In genomic region chr12:71440393-71441349, GRCh38 we compare ENCODE assay signal across 8 cellular contexts. TPM values are rescaled to one million over a fixed set of nuclear protein-coding genes. Genes with fewer than 3 reads are reported as not detected.
DNase-seq lines count a peak whose midpoint lies in the region; ATAC-seq and TF ChIP-seq lines count a peak whose summit lies in the region.

No MANE protein-coding gene starts in this region.

- H3K4me1 ChIP-seq in mammary epithelial cell (ENCODE audit: insufficient read depth, low read length) (peaks cover 11% of the 10 kb centered on the region), mesodermal cell (ENCODE audit: control insufficient read depth, insufficient read depth, low read length, poor library complexity, severe bottlenecking) (peaks cover 12% of the 10 kb centered on the region), upper lobe of left lung (peaks cover 21 to 26% (median 22%) of the 10 kb centered on the region in 4 donors)

- H3K4me3 ChIP-seq in mammary epithelial cell (replicated peaks in 1 of 3; ENCODE audit: insufficient read depth in 1 of 3, low read depth in 2 of 3, low read length in 3 of 3) (no peak overlapping the region), mesodermal cell (ENCODE audit: extremely low read depth, insufficient read depth, low read length, poor library complexity, severe bottlenecking) (peak overlapping the region; percentile 56), upper lobe of left lung (peak overlapping the region in 3 of 4 donors; percentile 37 to 52 (median 46))

- H4K20me1 ChIP-seq in mammary epithelial cell (ENCODE audit: insufficient read depth, low read length) = no peaks in the 10 kb centered on the region

- no peak overlapping the region for H3K9ac ChIP-seq in mammary epithelial cell (ENCODE audit: insufficient read depth, low read length)

- H3K36me3 ChIP-seq in mammary epithelial cell (ENCODE audit: insufficient read depth, low read length) (no peaks in the 10 kb centered on the region), mesodermal cell (ENCODE audit: control insufficient read depth, insufficient read depth, low read length) (no peaks in the 10 kb centered on the region), upper lobe of left lung (no peaks in the 10 kb centered on the region)

- TF ChIP-seq RAD21 in Ishikawa (IDR thresholded peaks at IDR 0.05; ENCODE audit: low read depth) = no peak

- WGBS in mammary epithelial cell (ENCODE audit: low coverage, missing lambda C conversion rate) = 3% methylated on average over 24 of the region's 44 CpGs
- 1 to 2% methylated on average over 29 to 31 of the region's 44 CpGs for WGBS in mesodermal cell (ENCODE audit: insufficient coverage in 2 of 2), 2 experiments
- WGBS in upper lobe of left lung, 2 donors = 2 to 3% methylated on average over 44 of the region's 44 CpGs

- H3K27ac ChIP-seq in mammary epithelial cell (ENCODE audit: insufficient read depth, low read depth, low read length) (no peak overlapping the region), mesodermal cell (ENCODE audit: low read depth, low read length, severe bottlenecking) (no peak overlapping the region), upper lobe of left lung (no peak overlapping the region)

- peak; percentile 91 for ATAC-seq in GM18907 (IDR thresholded peaks at IDR 0.05; ENCODE audit: unreplicated experiment)
- peak in 1 of 2 donors; percentile 17 for ATAC-seq in upper lobe of left lung (ENCODE audit: low FRiP score in 2 of 2)
- ATAC-seq in HG02571 (IDR thresholded peaks at IDR 0.05; ENCODE audit: unreplicated experiment) = no peak

- intact Hi-C loops in mammary epithelial cell (cut with micrococcal nuclease) = no loop called here

- TF ChIP-seq POLR2A in upper lobe of left lung (IDR thresholded peaks at IDR 0.05) = no peak

- H2AFZ ChIP-seq in mammary epithelial cell (ENCODE audit: low read depth, low read length) = peak overlapping the region; percentile 58

- TF ChIP-seq CTCF in mammary epithelial cell (conservative IDR thresholded peaks at IDR 0.05 in 1 of 2, IDR thresholded peaks at IDR 0.05 in 1 of 2; ENCODE audit: extremely low read depth in 1 of 2, insufficient read depth in 1 of 2, low read depth in 1 of 2, low read length in 2 of 2) = no peak
- no peak for TF ChIP-seq CTCF in upper lobe of left lung (IDR thresholded peaks at IDR 0.05)

- TF ChIP-seq EP300 in Ishikawa (IDR thresholded peaks at IDR 0.05; ENCODE audit: borderline replicate concordance) (no peak), upper lobe of left lung (IDR thresholded peaks at IDR 0.05) (no peak)

- CTCF ChIA-PET in mammary epithelial cell (lab: Charles Lee; ENCODE audit: low non-redundant PET) = no interaction called here

- peak overlapping the region; percentile 61 for H3K4me2 ChIP-seq in mammary epithelial cell (ENCODE audit: insufficient read depth, low read depth, low read length)

- H3K9me3 ChIP-seq in mammary epithelial cell (replicated peaks; ENCODE audit: insufficient read depth, low read length) (peaks cover 4% of the 10 kb centered on the region), mesodermal cell (ENCODE audit: control insufficient read depth, low read length) (peaks cover 23% of the 10 kb centered on the region), upper lobe of left lung (peaks cover 4 to 12% (median 11%) of the 10 kb centered on the region in 4 donors)

- peaks cover 45% of the 10 kb centered on the region for H3K27me3 ChIP-seq in mammary epithelial cell (ENCODE audit: insufficient read depth, low read length)
- peaks cover 0 to 17% (median 6%) of the 10 kb centered on the region in 4 donors for H3K27me3 ChIP-seq in upper lobe of left lung

- H3K79me2 ChIP-seq in mammary epithelial cell (ENCODE audit: insufficient read depth, low read length) = no peaks in the 10 kb centered on the region

- in situ Hi-C loops in mammary epithelial cell (cut with MboI; ENCODE audit: low sequenced_read_pairs in 2 of 2) = no loop called here

- no TSS peak for BruUV-seq in mammary epithelial cell (replicated peaks; lab: Mats Ljungman, UMichigan)

- DNase-seq in AG20443 (ENCODE audit: low spot score) = peak; percentile 36
- no peak for DNase-seq in mammary epithelial cell
- DNase-seq in upper lobe of left lung = peak in 1 of 2 donors; percentile 58
- no peak for DNase-seq in NOMO-1 treated with dmso at 0.1 percent for 144 hours (lab: John Stamatoyannopoulos, UW; ENCODE audit: unreplicated experiment)

- dilution Hi-C loops in mammary epithelial cell (cut with HindIII; ENCODE audit: low sequenced_read_pairs) = no loop called here

TF ChIP-seq in Ishikawa, 13 proteins besides CTCF, POLR2A, EP300 and RAD21:
- TF ChIP-seq REST (IDR thresholded peaks at IDR 0.05; ENCODE audit: low read depth) (no peak), CREB1 (IDR thresholded peaks at IDR 0.05; ENCODE audit: low read depth) (no peak), YY1 (IDR thresholded peaks at IDR 0.05; ENCODE audit: low read depth) (no peak), TCF12 (IDR thresholded peaks at IDR 0.05; ENCODE audit: low read depth) (no peak), FOXM1 (IDR thresholded peaks at IDR 0.05; ENCODE audit: borderline replicate concordance, low read depth) (no peak), EGR1 (IDR thresholded peaks at IDR 0.05) (no peak), CEBPB (IDR thresholded peaks at IDR 0.05) (peak; percentile 52), MAX (IDR thresholded peaks at IDR 0.05) (no peak), USF1 (IDR thresholded peaks at IDR 0.05) (no peak)
TF ChIP-seq in Ishikawa: peak in this region for 1.

RNA-seq across cellular contexts. Expression of gene LGR5, which starts 1.1 kb away (rescaled TPM):
- total RNA-seq in mammary epithelial cell (under 1 TPM in 1 of 2 donors, not detected in 1; 0.33 TPM), upper lobe of left lung (1 to 10 TPM in 1 of 6 donors, under 1 TPM in 3, not detected in 2; 0.27 to 1.2 (median 0.75) TPM)
- not detected for polyA plus RNA-seq in mammary epithelial cell
- polyA minus RNA-seq in mammary epithelial cell = 4.9 TPM
- polyA plus RNA-seq in mesodermal cell (2013, experiment 1 of 2) = 7.0 TPM
- 6.4 TPM for polyA plus RNA-seq in mesodermal cell (2013, experiment 2 of 2)

Comparison
In these comparisons a context has a peak if more than half of its experiments do, and no peak if none do; other contexts are left out.
1. H3K4me3 ChIP-seq: peak in mesodermal cell (single experiment) and upper lobe of left lung (3 of 4); none in mammary epithelial cell (0 of 3).